1 cellular context compared by ENCODE assay signal in genomic region chr11:114400222-114400973, GRCh38.
TF ChIP-seq lines count a peak whose summit lies in the region.

Gene C11orf71 (minus strand): TSS chr11:114400511. CDS start chr11:114400331, 180 bp downstream.
Gene RBM7 (plus strand): TSS chr11:114400666. CDS start chr11:114400672, 6 bp downstream.

TF ChIP-seq in HEK293, 187 proteins besides CTCF, POLR2A, EP300 and RAD21 (continued from another document):
- TF ChIP-seq PRDM10 (tag by site-specific recombination; IDR thresholded peaks at IDR 0.05) (peak; percentile 96), ZNF518A (tag by site-specific recombination; conservative IDR thresholded peaks at IDR 0.05; ENCODE audit: low read depth) (no peak), ZBTB8A (tag by site-specific recombination; IDR thresholded peaks at IDR 0.05) (peak; percentile 78), ZNF501 (tag by site-specific recombination; IDR thresholded peaks at IDR 0.05) (peak; percentile 77), ZBTB7A (tag by site-specific recombination; IDR thresholded peaks at IDR 0.05; ENCODE audit: low read depth) (peak; percentile 27; the same call in 1 of the 2 replicates), OSR2 (tag by site-specific recombination; IDR thresholded peaks at IDR 0.05) (0 out of 2 replicates have a peak, but pooled peaks have one; percentile 23), ZNF629 (tag by site-specific recombination; IDR thresholded peaks at IDR 0.05) (peak; percentile 90), ZNF692 (tag by site-specific recombination; IDR thresholded peaks at IDR 0.05) (peak; percentile 56; the same call in 1 of the 2 replicates), ZNF10 (tag by site-specific recombination; IDR thresholded peaks at IDR 0.05) (no peak), ZNF48 (tag by site-specific recombination; IDR thresholded peaks at IDR 0.05) (no peak), ZNF529 (tag by site-specific recombination; IDR thresholded peaks at IDR 0.05; ENCODE audit: insufficient replicate concordance) (no peak), ZNF544 (tag by site-specific recombination; IDR thresholded peaks at IDR 0.05) (no peak), MZF1 (tag by site-specific recombination; IDR thresholded peaks at IDR 0.05; ENCODE audit: borderline replicate concordance) (0 out of 2 replicates have a peak, but pooled peaks have one; percentile 30), ZNF654 (tag by site-specific recombination; IDR thresholded peaks at IDR 0.05; ENCODE audit: low read depth) (no peak), HOXD13 (CRISPR knock-in tag; IDR thresholded peaks at IDR 0.05; ENCODE audit: borderline replicate concordance) (no peak), ZNF660 (tag by site-specific recombination; IDR thresholded peaks at IDR 0.05) (peak; percentile 36; the same call in 1 of the 2 replicates), ZNF335 (tag by site-specific recombination; conservative IDR thresholded peaks at IDR 0.05) (peak; percentile 92), GLIS2 (tag by site-specific recombination; IDR thresholded peaks at IDR 0.05) (peak; percentile 70; the same call in 1 of the 2 replicates), ZFP37 (tag by site-specific recombination; IDR thresholded peaks at IDR 0.05) (peak; percentile 87; the same call in 1 of the 2 replicates), ZNF707 (tag by site-specific recombination; IDR thresholded peaks at IDR 0.05) (no peak), ZNF701 (tag by site-specific recombination; IDR thresholded peaks at IDR 0.05) (no peak), ZNF76 (tag by site-specific recombination; IDR thresholded peaks at IDR 0.05; ENCODE audit: borderline replicate concordance, low read depth) (no peak), ZNF350 (tag by site-specific recombination; IDR thresholded peaks at IDR 0.05) (no peak), ZNF600 (tag by site-specific recombination; IDR thresholded peaks at IDR 0.05) (peak; percentile 95), BCL11B (tag by site-specific recombination; IDR thresholded peaks at IDR 0.05; ENCODE audit: low read depth) (peak; percentile 99), ZNF623 (tag by site-specific recombination; IDR thresholded peaks at IDR 0.05) (no peak), ZNF114 (tag by site-specific recombination; IDR thresholded peaks at IDR 0.05) (no peak), HOXC10 (CRISPR knock-in tag; IDR thresholded peaks at IDR 0.05) (0 out of 2 replicates have a peak, but pooled peaks have one; percentile 63)
